ENCODE assay signal across 12 cellular contexts in the genomic region with DNA sequence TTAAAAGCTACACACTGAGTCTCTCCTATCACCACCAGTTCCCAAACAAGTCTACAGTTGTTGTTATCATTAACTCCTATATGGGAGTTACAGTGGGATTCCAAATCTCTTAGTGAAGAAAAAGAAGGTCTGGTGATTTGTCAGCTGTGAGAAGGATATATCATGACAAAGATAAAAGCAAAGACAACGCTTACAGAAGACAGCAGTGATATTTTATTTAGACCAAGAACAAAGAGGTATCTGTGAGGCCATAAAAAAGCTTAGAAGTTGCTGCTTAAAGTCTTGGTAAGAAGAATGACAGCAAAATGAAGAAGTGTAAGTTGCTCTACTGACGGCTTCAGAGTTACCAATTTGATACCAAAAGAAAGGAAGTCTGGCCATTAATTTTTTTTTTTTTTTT.
"Had no signal": no experiment of that assay in that cellular context is flagged by ENCODE, and none has a peak within 500 bp of the region (broad histone marks: within the 10 kb centered on the region; RNA-seq: fewer than 3 reads in every experiment).

No MANE protein-coding gene starts in this region.

- ATAC-seq: activated CD4-positive, CD25-positive, alpha-beta regulatory T cell treated with anti-CD3 and anti-CD28 coated beads, Interleukin-2, amount 50 U/mL, for 24 hours had no signal

- FAIRE-seq: endothelial cell of umbilical vein had no signal

- H3K4me3 ChIP-seq: sigmoid colon, tibial nerve had no signal

- H3K9me3 ChIP-seq: sigmoid colon had no signal

- H3K36me3 ChIP-seq: sigmoid colon, tibial nerve had no signal

- H3K27ac ChIP-seq: sigmoid colon, tibial nerve had no signal

- DNase-seq: activated naive CD8-positive, alpha-beta T cell treated with anti-CD3 and anti-CD28 coated beads, Interleukin-2, amount 10 ng/mL, durations not matched to agents 7 days and 5 days; cortex of kidney; effector CD4-positive, alpha-beta T cell; glutamatergic neuron; sigmoid colon; stimulated activated naive CD4-positive, alpha-beta T cell treated with Interleukin-2 at 50 U/mL for 16 hours; substantia nigra had no signal

- H3K27ac Mint-ChIP-seq: activated naive CD8-positive, alpha-beta T cell treated with anti-CD3 and anti-CD28 coated beads, Interleukin-2, amount 10 ng/mL, durations not matched to agents 7 days and 5 days; activated T-helper 1 cell treated with anti-CD3 and anti-CD28 coated beads, Interleukin-12 subunit alpha, Interleukin-12 subunit beta, Interleukin-2, Interleukin-4 antibody, amounts not matched to agents 30 ng/mL and 10 ng/mL and 1 ng/mL, durations not matched to agents 14 hours and 24 hours and 36 hours; T-helper 2 cell treated with Interferon-gamma antibody and Interleukin-4, amounts not matched to agents 5 μg/mL and 100 μg/mL, for 36 hours had no signal

- H3K27me3 ChIP-seq: sigmoid colon, tibial nerve had no signal
